Comparison of ENCODE assay signal across 8 cellular contexts in the genomic region with DNA sequence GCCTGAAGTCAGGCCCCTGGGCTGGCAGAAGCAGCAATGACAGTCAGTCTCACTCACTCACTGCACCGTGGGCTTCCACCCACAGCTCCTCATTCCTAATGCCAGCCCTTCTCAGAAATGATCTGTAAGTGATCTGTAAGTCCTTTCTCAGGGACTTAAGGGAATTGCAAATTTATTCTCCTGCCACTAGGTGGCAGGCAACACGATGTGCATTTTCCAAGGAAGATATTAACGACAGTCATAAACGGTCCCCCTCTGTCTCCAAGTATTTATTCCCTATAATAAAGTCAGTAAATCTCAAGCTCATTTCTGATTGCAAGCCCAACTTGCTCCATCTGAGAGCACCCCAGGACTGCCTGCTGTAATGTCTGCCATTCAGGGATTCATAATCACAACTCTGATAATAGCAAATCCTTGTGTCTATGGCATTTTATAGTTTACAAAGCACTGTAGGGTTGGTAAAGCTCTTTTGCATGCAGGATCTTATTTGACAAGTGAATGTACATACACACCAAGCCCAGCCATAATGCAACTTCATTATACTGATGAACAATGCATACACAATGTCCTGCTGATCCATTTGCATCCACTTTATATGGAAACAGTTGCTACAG.
DNase-seq lines count a peak whose midpoint lies in the region; TF ChIP-seq lines count a peak whose summit lies in the region.

No MANE protein-coding gene starts in this region.

- peak; percentile 66 for DNase-seq in ELR (ENCODE audit: low read depth)
- DNase-seq in NCI-H1105 (lab: John Stamatoyannopoulos, UW), result peak; percentile 34
- DNase-seq in right atrium auricular region (ENCODE audit: low spot score), result no peak
- DNase-seq in testis, result no peak
- no peak for DNase-seq in effector CD8-positive, alpha-beta T cell (lab: John Stamatoyannopoulos, UW)
- DNase-seq in activated naive CD4-positive, alpha-beta T cell treated with anti-CD3 and anti-CD28 coated beads, Interleukin-2, amount 50 U/mL, for 16 hours, result no peak

- H3K9me3 ChIP-seq in right atrium auricular region, result no peaks in the 10 kb centered on the region
- no peaks in the 10 kb centered on the region for H3K9me3 ChIP-seq in testis

- H3K27me3 ChIP-seq in right atrium auricular region (no peaks in the 10 kb centered on the region), testis (no peaks in the 10 kb centered on the region)

- TF ChIP-seq POLR2A in testis (IDR thresholded peaks at IDR 0.05), result no peak

- intact Hi-C loops in testis (cut with DNase I; ENCODE audit: low total_unique reads), result no loop called here

- 6 to 18% methylated on average over 4 of the region's 4 CpGs for WGBS in testis, 2 donors

- H3K27ac ChIP-seq in 22Rv1 (no peak overlapping the region), VCaP (no peak overlapping the region), right atrium auricular region (no peak overlapping the region), testis (no peak overlapping the region)

- TF ChIP-seq CTCF in 22Rv1 (IDR thresholded peaks at IDR 0.05), result peak; percentile 97
- TF ChIP-seq CTCF in VCaP (conservative IDR thresholded peaks at IDR 0.05), result peak; percentile 87
- peak; percentile 61 to 85 for TF ChIP-seq CTCF in right atrium auricular region (IDR thresholded peaks at IDR 0.05)
- TF ChIP-seq CTCF in testis (IDR thresholded peaks at IDR 0.05), result peak; percentile 26 to 85 (median 71)

- H3K4me3 ChIP-seq in right atrium auricular region (no peak overlapping the region), testis (no peak overlapping the region)

- H3K36me3 ChIP-seq in right atrium auricular region (no peaks in the 10 kb centered on the region), testis (ENCODE audit: low read depth, missing control alignments) (no peaks in the 10 kb centered on the region)

- H3K4me1 ChIP-seq in right atrium auricular region, result peaks cover 0 to 7% of the 10 kb centered on the region in 2 donors
- H3K4me1 ChIP-seq in testis, result peaks cover 13% of the 10 kb centered on the region

Comparison
In these comparisons a context has a peak if more than half of its experiments do, and no peak if none do; other contexts are left out.
1. DNase-seq: peak in ELR (single experiment) and NCI-H1105 (single experiment); none in right atrium auricular region (single experiment), testis (single experiment), effector CD8-positive, alpha-beta T cell (single experiment) and activated naive CD4-positive, alpha-beta T cell treated with anti-CD3 and anti-CD28 coated beads, Interleukin-2, amount 50 U/mL, for 16 hours (single experiment).
2. Peak in every context shown above with its lines, with median percentiles within 50 percentile points of each other: CTCF ChIP-seq.